In genomic region chr20:7333846-7334245, GRCh38 we compare ENCODE assay signal across 15 cellular contexts.
DNase-seq lines count a peak whose midpoint lies in the region; ATAC-seq and TF ChIP-seq lines count a peak whose summit lies in the region.
"Had no signal": no experiment of that assay in that cellular context is flagged by ENCODE, and none has a peak within 500 bp of the region (broad histone marks: within the 10 kb centered on the region; RNA-seq: fewer than 3 reads in every experiment).

No MANE protein-coding gene starts in this region.

- no peaks in the 10 kb centered on the region for H3K4me1 Mint-ChIP-seq in T-cell
- H3K4me1 Mint-ChIP-seq: CD8-positive, alpha-beta memory T cell had no signal

- no peaks in the 10 kb centered on the region for H3K27me3 Mint-ChIP-seq in T-cell

- CTCF ChIA-PET in RWPE1 (lab: Yijun Ruan, JAX) (no interaction called here), T-cell (lab: Charles Lee) (no interaction called here)

- POLR2A ChIA-PET in RWPE1 (lab: Yijun Ruan, JAX; ENCODE audit: low non-redundant PET) (no interaction called here), T-cell (lab: Charles Lee) (no interaction called here)

- H3K27ac Mint-ChIP-seq in T-cell: no peak overlapping the region
- H3K27ac Mint-ChIP-seq: CD8-positive, alpha-beta memory T cell; GM23338; H9 had no signal

- in situ Hi-C loops in ACHN (cut with HindIII; ENCODE audit: low pct_ligation_motif_present, low pct_unique_long_range_greater_than_20kb, low sequenced_read_pairs): no loop called here

- peaks cover 15 to 23% (median 20%) of the 10 kb centered on the region in 3 donors for H3K9me3 Mint-ChIP-seq in T-cell
- H3K9me3 Mint-ChIP-seq: H9 had no signal

- no peak overlapping the region for H3K27ac ChIP-seq in RWPE1
- H3K27ac ChIP-seq: BLaER1 had no signal

- no peaks in the 10 kb centered on the region for H3K36me3 Mint-ChIP-seq in T-cell
- H3K36me3 Mint-ChIP-seq: CD8-positive, alpha-beta memory T cell had no signal

- DNase-seq in RWPE1 (ENCODE audit: low spot score): peak; percentile 25
- peak; percentile 1 for DNase-seq in dermis blood vessel endothelial cell
- DNase-seq in renal cortical epithelial cell (ENCODE audit: low read depth): peak; percentile 36
- no peak for DNase-seq in ACHN
- no peak for DNase-seq in stimulated activated CD4-positive, alpha-beta T cell treated with anti-CD3 and anti-CD28 coated beads, Interleukin-2, amount 100 ng/mL, for 48 hours
- DNase-seq in T-cell: no peak
- DNase-seq: AML-193; Caco-2; CD8-positive, alpha-beta memory T cell; DMS53; H9; IMR-90 had no signal

- TF ChIP-seq CTCF in RWPE1 (conservative IDR thresholded peaks at IDR 0.05; ENCODE audit: low read depth): no peak

- no peak overlapping the region for H3K4me3 Mint-ChIP-seq in T-cell
- H3K4me3 Mint-ChIP-seq: CD8-positive, alpha-beta memory T cell; GM23338; H9 had no signal

- ATAC-seq in esophagus mucosa (peak; percentile 85), T-cell (replicated peaks in 1 of 4) (no peak)
- ATAC-seq: GM23338 had no signal

Comparison
In these comparisons a context has a peak if more than half of its experiments do, and no peak if none do; other contexts are left out.
1. DNase-seq: peak in RWPE1 (single experiment), dermis blood vessel endothelial cell (single experiment) and renal cortical epithelial cell (single experiment); none in ACHN (single experiment), stimulated activated CD4-positive, alpha-beta T cell treated with anti-CD3 and anti-CD28 coated beads, Interleukin-2, amount 100 ng/mL, for 48 hours (0 of 2) and T-cell (0 of 34).